Comparison of ENCODE assay signal across 8 cellular contexts in the genomic region with DNA sequence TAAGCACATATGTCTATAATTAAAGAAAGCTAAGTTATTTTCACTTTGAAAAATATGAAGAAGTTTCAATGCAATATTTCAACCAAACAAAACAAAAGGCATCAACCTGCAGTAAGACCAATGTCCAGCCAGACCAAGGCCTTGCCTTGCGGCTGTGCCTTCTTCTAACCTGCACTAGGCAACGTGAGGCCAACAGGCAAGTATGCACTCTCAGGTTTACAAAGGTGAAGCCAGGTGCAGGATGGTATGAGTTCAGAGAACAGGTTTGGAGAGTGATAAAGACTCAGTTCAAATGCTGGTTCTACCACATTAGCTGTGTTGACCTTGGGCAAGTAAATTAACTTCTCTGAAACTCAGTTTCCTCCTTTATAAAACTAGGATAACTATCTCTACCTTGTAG.
"Had no signal": no experiment of that assay in that cellular context is flagged by ENCODE, and none has a peak within 500 bp of the region (broad histone marks: within the 10 kb centered on the region; RNA-seq: fewer than 3 reads in every experiment).

No MANE protein-coding gene starts in this region.

- H3K9me3 Mint-ChIP-seq: HFFc6 had no signal

- FAIRE-seq: HTR-8/SVneo, K562 had no signal

- ATAC-seq: HCT116, K562 had no signal

- H3K4me3 Mint-ChIP-seq: HFFc6 had no signal

- DNase-seq: GM23248, GOT3, H7, HFFc6, IMR-90 had no signal

- H3K27ac Mint-ChIP-seq: HFFc6 had no signal
